In genomic region chr18:51029694-51030536, GRCh38 we compare ENCODE assay signal across 8 cellular contexts. TPM values are rescaled to one million over a fixed set of nuclear protein-coding genes. Genes with fewer than 3 reads are reported as not detected.
DNase-seq lines count a peak whose midpoint lies in the region; ATAC-seq and TF ChIP-seq lines count a peak whose summit lies in the region.

SMAD4 (plus strand) TSS chr18:51030213; CDS start chr18:51047047, 16,834 bp downstream.

- H3K36me3 Mint-ChIP-seq in brain = peaks cover 18% of the 10 kb centered on the region

- WGBS in sigmoid colon, 2 donors = 0% methylated on average over 79 of the region's 79 CpGs

- ATAC-seq in GM18858 (IDR thresholded peaks at IDR 0.05; ENCODE audit: unreplicated experiment) (peak; percentile 51), HG03066 (IDR thresholded peaks at IDR 0.05; ENCODE audit: low read depth, unreplicated experiment) (peak; percentile 80)

- H3K4me1 ChIP-seq in sigmoid colon = peaks cover 0 to 54% (median 49%) of the 10 kb centered on the region in 4 donors

- TF ChIP-seq CTCF in brain (conservative IDR thresholded peaks at IDR 0.05) (no peak), sigmoid colon (IDR thresholded peaks at IDR 0.05) (peak in 1 of 4 experiments; percentile 18)

- peak; percentile 92 to 93 for TF ChIP-seq POLR2A in sigmoid colon (IDR thresholded peaks at IDR 0.05)

- no peaks in the 10 kb centered on the region for H3K27me3 ChIP-seq in sigmoid colon

- H3K27ac Mint-ChIP-seq in brain = peak within 1 kb of the TSS; percentile 98 to 100 (median 99)

- peaks cover 0 to 9% (median 0%) of the 10 kb centered on the region in 5 experiments for H3K9me3 Mint-ChIP-seq in brain

- peaks cover 15% of the 10 kb centered on the region for H3K27me3 Mint-ChIP-seq in brain

- intact Hi-C loops in sigmoid colon (cut with DNase I) = loop anchor here (1.0 to 5.0 kb wide), 5 partner anchors 63 to 1543 kb away; partner anchors contain the start of genes C18orf32, MBD1, ME2 and MRO

- H3K4me3 Mint-ChIP-seq in brain = peak within 1 kb of the TSS; percentile 95 to 100 (median 98)

- peaks cover 63% of the 10 kb centered on the region for H3K4me1 Mint-ChIP-seq in brain

- peak within 1 kb of the TSS; percentile 95 to 99 (median 98) for H3K27ac ChIP-seq in sigmoid colon

- TF ChIP-seq EP300 in sigmoid colon (IDR thresholded peaks at IDR 0.05) = peak in 1 of 4 donors; percentile 45

- peak within 1 kb of the TSS; percentile 42 to 86 (median 74) for H3K4me3 ChIP-seq in sigmoid colon

- no peaks in the 10 kb centered on the region for H3K36me3 ChIP-seq in sigmoid colon

- no peaks in the 10 kb centered on the region for H3K9me3 ChIP-seq in sigmoid colon

- DNase-seq in 8988T (peak; percentile 16), NCI-H2107 treated with DMSO at 0.1 percent for 48 hours (lab: John Stamatoyannopoulos, UW; ENCODE audit: unreplicated experiment) (peak; percentile 93), UCSD-AML1 (lab: John Stamatoyannopoulos, UW; ENCODE audit: unreplicated experiment) (peak; percentile 96), iPS DF 19.7 (ENCODE audit: low read depth, low spot score) (peak; percentile 75), sigmoid colon (peak; percentile 98)

RNA-seq across cellular contexts. Expression of gene SMAD4, which starts in this region (rescaled TPM):
- polyA plus RNA-seq in brain (ENCODE audit: insufficient read depth, low read depth, low replicate concordance) (67.6 TPM), sigmoid colon (10 to 100 TPM; 16.4 to 25.5 (median 19.8) TPM)
- 100 to 1,000 TPM; 106 to 143 (median 122) TPM for total RNA-seq in sigmoid colon

Comparison
In these comparisons a context has a peak if more than half of its experiments do, and no peak if none do; other contexts are left out.
1. Peak in every context shown above with its lines: DNase-seq, ATAC-seq, H3K4me3 ChIP-seq and H3K27ac ChIP-seq.
2. DNase-seq: peak in every context shown above with its lines; median percentile 98 in sigmoid colon; 96 in UCSD-AML1; 93 in NCI-H2107 treated with DMSO at 0.1 percent for 48 hours; 75 in iPS DF 19.7; 16 in 8988T.